Comparison of ENCODE assay signal across 13 cellular contexts in the genomic region with DNA sequence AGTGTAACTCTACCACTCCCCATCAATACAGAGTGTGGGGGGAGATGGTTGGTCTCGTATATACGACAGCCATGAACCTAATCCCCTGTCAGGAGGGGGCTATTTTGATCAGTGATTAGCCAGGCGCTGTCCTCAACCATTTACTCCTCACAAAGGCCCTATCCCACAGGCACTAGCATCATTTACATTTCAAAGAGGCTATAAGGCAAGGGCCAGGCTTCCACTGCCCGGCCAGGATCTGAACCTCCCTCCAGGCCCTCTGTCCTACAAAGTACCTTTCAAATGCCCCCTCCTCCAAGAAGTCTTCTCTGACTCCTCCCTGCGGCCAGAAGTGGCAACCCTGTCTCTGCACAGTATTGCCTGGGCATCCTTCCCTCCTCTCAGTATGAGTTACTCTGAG.
DNase-seq lines count a peak whose midpoint lies in the region; ATAC-seq and TF ChIP-seq lines count a peak whose summit lies in the region.
"Had no signal": no experiment of that assay in that cellular context is flagged by ENCODE, and none has a peak within 500 bp of the region (broad histone marks: within the 10 kb centered on the region; RNA-seq: fewer than 3 reads in every experiment).

No MANE protein-coding gene starts in this region.

- no peaks in the 10 kb centered on the region for H3K9me3 ChIP-seq in CD8-positive, alpha-beta memory T cell (ENCODE audit: low read length)
- H3K9me3 ChIP-seq in RWPE2 (ENCODE audit: severe bottlenecking) (no peaks in the 10 kb centered on the region), esophagus muscularis mucosa (no peaks in the 10 kb centered on the region), sigmoid colon (no peaks in the 10 kb centered on the region)
- H3K9me3 ChIP-seq: SK-N-SH had no signal

- H3K4me3 ChIP-seq in CD8-positive, alpha-beta memory T cell (ENCODE audit: low read length): no peak overlapping the region
- H3K4me3 ChIP-seq in RWPE2 (ENCODE audit: severe bottlenecking): no peak overlapping the region
- no peak overlapping the region for H3K4me3 ChIP-seq in esophagus muscularis mucosa
- H3K4me3 ChIP-seq in sigmoid colon: no peak overlapping the region

- no peak for DNase-seq in CD8-positive, alpha-beta memory T cell
- DNase-seq in RWPE2 (ENCODE audit: low spot score): no peak
- no peak for DNase-seq in esophagus muscularis mucosa (ENCODE audit: extremely low spot score)
- no peak for DNase-seq in sigmoid colon
- no peak for DNase-seq in DMS114 treated with DMSO at 0.1 percent for 48 hours (lab: John Stamatoyannopoulos, UW; ENCODE audit: unreplicated experiment)
- no peak for DNase-seq in stimulated activated naive CD4-positive, alpha-beta T cell (lab: John Stamatoyannopoulos, UW)
- DNase-seq in AG20443 (ENCODE audit: low spot score): no peak
- no peak for DNase-seq in posterior cingulate gyrus
- DNase-seq: activated CD4-positive, alpha-beta T cell treated with anti-CD3 and anti-CD28 coated beads for 36 hours; activated gamma-delta T cell; NCI-H1694; NCI-H82; SK-N-SH had no signal

- no peaks in the 10 kb centered on the region for H3K27me3 Mint-ChIP-seq in CD8-positive, alpha-beta memory T cell
- H3K27me3 Mint-ChIP-seq: activated CD4-positive, alpha-beta T cell treated with anti-CD3 and anti-CD28 coated beads for 36 hours had no signal

- TF ChIP-seq CTCF in RWPE2 (IDR thresholded peaks at IDR 0.05; ENCODE audit: poor library complexity, severe bottlenecking) (no peak), esophagus muscularis mucosa (IDR thresholded peaks at IDR 0.05) (no peak), sigmoid colon (IDR thresholded peaks at IDR 0.05) (no peak)

- WGBS in esophagus muscularis mucosa: 81% methylated on average over 5 of the region's 5 CpGs
- 81 to 89% methylated on average over 5 of the region's 5 CpGs for WGBS in sigmoid colon, 2 donors

- TF ChIP-seq EP300 in esophagus muscularis mucosa (IDR thresholded peaks at IDR 0.05) (no peak), sigmoid colon (IDR thresholded peaks at IDR 0.05) (no peak)

- CTCF ChIA-PET in CD8-positive, alpha-beta memory T cell (lab: Charles Lee): interaction anchor here (1.1 to 1.7 kb wide), 2 partner anchors 72 to 92 kb away, joined by 3 to 5 read pairs; no protein-coding TSS in a partner anchor

- no peaks in the 10 kb centered on the region for H3K27me3 ChIP-seq in CD8-positive, alpha-beta memory T cell (ENCODE audit: insufficient read depth, low read length, poor library complexity, severe bottlenecking)
- H3K27me3 ChIP-seq in RWPE2 (ENCODE audit: insufficient read depth, poor library complexity, severe bottlenecking) (no peaks in the 10 kb centered on the region), esophagus muscularis mucosa (no peaks in the 10 kb centered on the region), sigmoid colon (no peaks in the 10 kb centered on the region)

- no peak overlapping the region for H3K27ac ChIP-seq in CD8-positive, alpha-beta memory T cell (ENCODE audit: low read depth, low read length)
- H3K27ac ChIP-seq in RWPE2 (ENCODE audit: poor library complexity, severe bottlenecking): peak overlapping the region; percentile 99
- peak overlapping the region; percentile 86 to 93 (median 86) for H3K27ac ChIP-seq in esophagus muscularis mucosa (replicated peaks in 1 of 4)
- peak overlapping the region; percentile 76 to 94 (median 78) for H3K27ac ChIP-seq in sigmoid colon

- H3K36me3 Mint-ChIP-seq in CD8-positive, alpha-beta memory T cell: no peaks in the 10 kb centered on the region

- peaks cover 46 to 82% (median 60%) of the 10 kb centered on the region in 3 donors for H3K4me1 Mint-ChIP-seq in CD8-positive, alpha-beta memory T cell

- H3K27ac Mint-ChIP-seq in CD8-positive, alpha-beta memory T cell: peak overlapping the region in 6 of 8 donors; percentile 40 to 87 (median 66)
- H3K27ac Mint-ChIP-seq: activated CD4-positive, alpha-beta T cell treated with anti-CD3 and anti-CD28 coated beads for 36 hours had no signal

- no peaks in the 10 kb centered on the region for H3K9me3 Mint-ChIP-seq in CD8-positive, alpha-beta memory T cell

- no peak for TF ChIP-seq POLR2A in esophagus muscularis mucosa (IDR thresholded peaks at IDR 0.05; ENCODE audit: low read depth)
- TF ChIP-seq POLR2A in sigmoid colon (IDR thresholded peaks at IDR 0.05): no peak

- intact Hi-C loops in esophagus muscularis mucosa (cut with DNase I): no loop called here
- intact Hi-C loops in sigmoid colon (cut with DNase I): no loop called here
- intact Hi-C loops in posterior cingulate gyrus (cut with DNase I): no loop called here

- no peak overlapping the region for H3K4me3 Mint-ChIP-seq in CD8-positive, alpha-beta memory T cell
- H3K4me3 Mint-ChIP-seq: activated CD4-positive, alpha-beta T cell treated with anti-CD3 and anti-CD28 coated beads for 36 hours had no signal

- no peaks in the 10 kb centered on the region for H3K36me3 ChIP-seq in CD8-positive, alpha-beta memory T cell (ENCODE audit: insufficient read depth, low read length)
- H3K36me3 ChIP-seq in RWPE2 (ENCODE audit: low read depth): 0 out of 2 replicates have a peak, but pooled peaks cover 5% of the 10 kb centered on the region
- no peaks in the 10 kb centered on the region for H3K36me3 ChIP-seq in esophagus muscularis mucosa
- no peaks in the 10 kb centered on the region for H3K36me3 ChIP-seq in sigmoid colon

- POLR2A ChIA-PET in CD8-positive, alpha-beta memory T cell (lab: Charles Lee): no interaction called here

- ATAC-seq in RWPE2 (ENCODE audit: low read depth): no peak
- ATAC-seq: activated CD4-positive, alpha-beta T cell treated with anti-CD3 and anti-CD28 coated beads for 36 hours had no signal

- peaks cover 5% of the 10 kb centered on the region for H3K4me1 ChIP-seq in CD8-positive, alpha-beta memory T cell (ENCODE audit: insufficient read depth, low read length)
- H3K4me1 ChIP-seq in RWPE2 (ENCODE audit: insufficient read depth, poor library complexity, severe bottlenecking) (peaks cover 93% of the 10 kb centered on the region), esophagus muscularis mucosa (peaks cover 87 to 100% (median 99%) of the 10 kb centered on the region in 4 donors), sigmoid colon (peaks cover 0 to 82% (median 69%) of the 10 kb centered on the region in 4 donors)
